13 cellular contexts compared by ENCODE assay signal in genomic region chr10:5599613-5600520, GRCh38.
"Had no signal": no experiment of that assay in that cellular context is flagged by ENCODE, and none has a peak within 500 bp of the region (broad histone marks: within the 10 kb centered on the region; RNA-seq: fewer than 3 reads in every experiment).

No MANE protein-coding gene starts in this region.

- H3K4me1 ChIP-seq: breast epithelium, parathyroid adenoma had no signal

- H3K9me3 Mint-ChIP-seq: activated CD4-positive, alpha-beta memory T cell treated with anti-CD3 and anti-CD28 coated beads, Interleukin-2, amount 10 ng/mL, durations not matched to agents 7 days and 5 days; activated naive CD8-positive, alpha-beta T cell treated with anti-CD3 and anti-CD28 coated beads for 36 hours had no signal

- H3K27me3 ChIP-seq: breast epithelium, esophagus squamous epithelium, foreskin keratinocyte, thyroid gland, vagina had no signal

- H3K9ac ChIP-seq: parathyroid adenoma had no signal

- H3K27ac Mint-ChIP-seq: activated CD4-positive, alpha-beta memory T cell treated with anti-CD3 and anti-CD28 coated beads, Interleukin-2, amount 10 ng/mL, durations not matched to agents 7 days and 5 days; activated naive CD8-positive, alpha-beta T cell treated with anti-CD3 and anti-CD28 coated beads for 36 hours had no signal

- H3K4me3 Mint-ChIP-seq: activated CD4-positive, alpha-beta memory T cell treated with anti-CD3 and anti-CD28 coated beads, Interleukin-2, amount 10 ng/mL, durations not matched to agents 7 days and 5 days; activated naive CD8-positive, alpha-beta T cell treated with anti-CD3 and anti-CD28 coated beads for 36 hours had no signal

- ATAC-seq: foreskin keratinocyte, left ventricle myocardium superior had no signal

- H3K27me3 Mint-ChIP-seq: activated naive CD8-positive, alpha-beta T cell treated with anti-CD3 and anti-CD28 coated beads for 36 hours had no signal

- H3K36me3 ChIP-seq: breast epithelium, esophagus squamous epithelium, thyroid gland, vagina had no signal

- H3K36me3 Mint-ChIP-seq: activated naive CD8-positive, alpha-beta T cell treated with anti-CD3 and anti-CD28 coated beads for 36 hours had no signal

- H3K27ac ChIP-seq: breast epithelium, foreskin keratinocyte, parathyroid adenoma, skin epidermis, thyroid gland, vagina had no signal

- H3K9me3 ChIP-seq: breast epithelium, esophagus squamous epithelium, thyroid gland, vagina had no signal

- H3K4me3 ChIP-seq: breast epithelium, esophagus squamous epithelium, skin epidermis, thyroid gland, vagina had no signal

- DNase-seq: activated CD4-positive, alpha-beta memory T cell treated with anti-CD3 and anti-CD28 coated beads, Interleukin-2, amount 10 ng/mL, durations not matched to agents 7 days and 5 days; activated gamma-delta T cell treated with Interleukin-2 at 50 U/mL for 16 hours; activated naive CD8-positive, alpha-beta T cell treated with anti-CD3 and anti-CD28 coated beads for 36 hours; activated T-cell treated with anti-CD3 and anti-CD28 coated beads, Interleukin-2, amount 50 U/mL, for 48 hours; esophagus squamous epithelium; foreskin keratinocyte; head of caudate nucleus; left ventricle myocardium superior; thyroid gland had no signal
